18 cellular contexts compared by ENCODE assay signal in the genomic region with DNA sequence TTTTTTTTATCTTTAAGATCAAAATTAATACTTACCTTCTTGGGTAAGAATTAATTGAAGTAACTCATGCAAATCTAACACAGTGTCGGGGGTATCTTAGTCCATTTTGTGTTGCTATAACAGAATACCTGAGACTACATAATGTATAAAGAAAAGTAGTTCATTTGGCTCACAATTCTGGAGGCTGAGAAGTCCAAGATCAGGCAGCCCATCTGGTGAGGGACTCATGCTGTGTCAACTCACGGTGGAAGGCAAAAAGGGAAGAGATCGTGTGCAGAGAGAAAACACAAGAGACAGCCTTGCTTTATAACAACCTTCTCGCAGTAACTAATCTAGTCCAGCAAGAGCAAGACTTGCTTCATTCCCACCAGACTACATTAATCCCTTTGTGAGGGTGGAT.
DNase-seq lines count a peak whose midpoint lies in the region; ATAC-seq and TF ChIP-seq lines count a peak whose summit lies in the region.
"Had no signal": no experiment of that assay in that cellular context is flagged by ENCODE, and none has a peak within 500 bp of the region (broad histone marks: within the 10 kb centered on the region; RNA-seq: fewer than 3 reads in every experiment).

No MANE protein-coding gene starts in this region.

- no peaks in the 10 kb centered on the region for H3K27me3 ChIP-seq in Karpas-422 (ENCODE audit: low read length)
- no peaks in the 10 kb centered on the region for H3K27me3 ChIP-seq in spleen (replicated peaks in 1 of 7)
- no peaks in the 10 kb centered on the region for H3K27me3 ChIP-seq in tibial nerve
- H3K27me3 ChIP-seq: BLaER1 treated with 17β-estradiol and CSF1 and Interleukin-3, amounts not matched to agents 10 nM and 100 nM had no signal

- H3K9me2 ChIP-seq in Karpas-422 (replicated peaks; ENCODE audit: insufficient read depth, low read length) = no peaks in the 10 kb centered on the region

- TF ChIP-seq EP300 in tibial nerve (IDR thresholded peaks at IDR 0.05) = no peak

- no peaks in the 10 kb centered on the region for H3K9me3 ChIP-seq in Karpas-422 (ENCODE audit: low read length)
- H3K9me3 ChIP-seq in spleen = no peaks in the 10 kb centered on the region
- H3K9me3 ChIP-seq in tibial nerve = no peaks in the 10 kb centered on the region
- H3K9me3 ChIP-seq: A549; BLaER1 treated with 17β-estradiol and CSF1 and Interleukin-3, amounts not matched to agents 10 nM and 100 nM; Caco-2 had no signal

- intact Hi-C loops in spleen (cut with DNase I; ENCODE audit: low total_unique reads) = no loop called here

- H3K27ac ChIP-seq in Karpas-422 (ENCODE audit: low read length) (peak overlapping the region; percentile 99), spleen (no peak overlapping the region), tibial nerve (no peak overlapping the region)
- H3K27ac ChIP-seq: 22Rv1; A549; BLaER1 treated with 17β-estradiol and CSF1 and Interleukin-3, amounts not matched to agents 10 nM and 100 nM; C4-2B had no signal

- no peaks in the 10 kb centered on the region for H3K27me3 Mint-ChIP-seq in activated CD8-positive, alpha-beta memory T cell treated with anti-CD3 and anti-CD28 coated beads, Interleukin-2, amount 10 ng/mL, durations not matched to agents 7 days and 5 days
- no peaks in the 10 kb centered on the region for H3K27me3 Mint-ChIP-seq in stimulated activated memory B cell treated with anti-CD40 and anti-IgM and Interleukin-4, amounts not matched to agents 10 μg/mL and 1 μg/mL and 100 μg/mL, for 72 hours
- H3K27me3 Mint-ChIP-seq: B cell; CD4-positive, alpha-beta T cell had no signal

- CTCF ChIA-PET in activated CD8-positive, alpha-beta memory T cell treated with anti-CD3 and anti-CD28 coated beads, Interleukin-2, amount 10 ng/mL, durations not matched to agents 7 days and 5 days (lab: Charles Lee) = no interaction called here

- peak overlapping the region; percentile 25 for H3K27ac Mint-ChIP-seq in activated CD8-positive, alpha-beta memory T cell treated with anti-CD3 and anti-CD28 coated beads, Interleukin-2, amount 10 ng/mL, durations not matched to agents 7 days and 5 days
- peak overlapping the region; percentile 99 for H3K27ac Mint-ChIP-seq in stimulated activated memory B cell treated with anti-CD40 and anti-IgM and Interleukin-4, amounts not matched to agents 10 μg/mL and 1 μg/mL and 100 μg/mL, for 72 hours
- H3K27ac Mint-ChIP-seq: B cell; CD4-positive, alpha-beta T cell; CD8-positive, alpha-beta T cell had no signal

- no peak for ATAC-seq in activated CD8-positive, alpha-beta memory T cell treated with anti-CD3 and anti-CD28 coated beads, Interleukin-2, amount 10 ng/mL, durations not matched to agents 7 days and 5 days
- ATAC-seq in stimulated activated memory B cell treated with anti-CD40 and anti-IgM and Interleukin-4, amounts not matched to agents 10 μg/mL and 1 μg/mL and 100 μg/mL, for 72 hours = no peak
- ATAC-seq: A549; CD8-positive, alpha-beta T cell had no signal

- no peaks in the 10 kb centered on the region for H3K4me1 Mint-ChIP-seq in activated CD8-positive, alpha-beta memory T cell treated with anti-CD3 and anti-CD28 coated beads, Interleukin-2, amount 10 ng/mL, durations not matched to agents 7 days and 5 days
- H3K4me1 Mint-ChIP-seq in stimulated activated memory B cell treated with anti-CD40 and anti-IgM and Interleukin-4, amounts not matched to agents 10 μg/mL and 1 μg/mL and 100 μg/mL, for 72 hours = peaks cover 67% of the 10 kb centered on the region

- TF ChIP-seq CTCF in spleen (IDR thresholded peaks at IDR 0.05 in 8 of 11, conservative IDR thresholded peaks at IDR 0.05 in 3 of 11) (no peak), tibial nerve (IDR thresholded peaks at IDR 0.05) (no peak)

- H3K4me1 ChIP-seq in Karpas-422 (ENCODE audit: low read length) = peaks cover 94% of the 10 kb centered on the region
- peaks cover 11 to 39% (median 29%) of the 10 kb centered on the region in 6 donors for H3K4me1 ChIP-seq in spleen
- peaks cover 0 to 1% (median under 1%) of the 10 kb centered on the region in 4 donors for H3K4me1 ChIP-seq in tibial nerve
- H3K4me1 ChIP-seq: A549, Caco-2 had no signal

- no peaks in the 10 kb centered on the region for H4K20me1 ChIP-seq in Karpas-422 (ENCODE audit: insufficient read depth, low read depth, low read length)

- H3K79me2 ChIP-seq in Karpas-422 (ENCODE audit: low read length) = peaks cover 90% of the 10 kb centered on the region

- no peak for DNase-seq in activated CD8-positive, alpha-beta memory T cell treated with anti-CD3 and anti-CD28 coated beads, Interleukin-2, amount 10 ng/mL, durations not matched to agents 7 days and 5 days
- no peak for DNase-seq in activated CD8-positive, alpha-beta memory T cell treated with anti-CD3 and anti-CD28 coated beads for 24 hours
- DNase-seq in Karpas-422 (peak; percentile 52), spleen (no peak), tibial nerve (ENCODE audit: low spot score in 2 of 2) (no peak)
- DNase-seq: AML-193; Caco-2; Calu3; CD4-positive, alpha-beta T cell; CD8-positive, alpha-beta T cell; DMS79 treated with DMSO at 0.1 percent for 48 hours; GF-D8 had no signal

- H3K36me3 ChIP-seq in Karpas-422 (ENCODE audit: insufficient read depth, low read length) = peaks cover 26% of the 10 kb centered on the region
- peaks cover 0 to 67% (median 10%) of the 10 kb centered on the region in 6 donors for H3K36me3 ChIP-seq in spleen
- peaks cover 0 to 45% (median 0%) of the 10 kb centered on the region in 3 donors for H3K36me3 ChIP-seq in tibial nerve

- H3K4me3 ChIP-seq in Karpas-422 (ENCODE audit: low read length) = no peak overlapping the region
- no peak overlapping the region for H3K4me3 ChIP-seq in spleen
- no peak overlapping the region for H3K4me3 ChIP-seq in tibial nerve
- H3K4me3 ChIP-seq: A549; BLaER1 treated with 17β-estradiol and CSF1 and Interleukin-3, amounts not matched to agents 10 nM and 100 nM had no signal

- H3K4me2 ChIP-seq in Karpas-422 (ENCODE audit: low read depth, low read length, poor library complexity, severe bottlenecking) = peak overlapping the region; percentile 3
- H3K4me2 ChIP-seq: A549; BLaER1 treated with 17β-estradiol and CSF1 and Interleukin-3, amounts not matched to agents 10 nM and 100 nM had no signal

- no peaks in the 10 kb centered on the region for H3K9me3 Mint-ChIP-seq in activated CD8-positive, alpha-beta memory T cell treated with anti-CD3 and anti-CD28 coated beads, Interleukin-2, amount 10 ng/mL, durations not matched to agents 7 days and 5 days (ENCODE audit: low read depth)
- no peaks in the 10 kb centered on the region for H3K9me3 Mint-ChIP-seq in stimulated activated memory B cell treated with anti-CD40 and anti-IgM and Interleukin-4, amounts not matched to agents 10 μg/mL and 1 μg/mL and 100 μg/mL, for 72 hours
- H3K9me3 Mint-ChIP-seq: CD4-positive, alpha-beta T cell; CD8-positive, alpha-beta T cell had no signal

- TF ChIP-seq POLR2A in spleen (IDR thresholded peaks at IDR 0.05) (no peak), tibial nerve (IDR thresholded peaks at IDR 0.05) (no peak)

- no peak overlapping the region for H3K4me3 Mint-ChIP-seq in activated CD8-positive, alpha-beta memory T cell treated with anti-CD3 and anti-CD28 coated beads, Interleukin-2, amount 10 ng/mL, durations not matched to agents 7 days and 5 days
- H3K4me3 Mint-ChIP-seq in stimulated activated memory B cell treated with anti-CD40 and anti-IgM and Interleukin-4, amounts not matched to agents 10 μg/mL and 1 μg/mL and 100 μg/mL, for 72 hours = no peak overlapping the region
- H3K4me3 Mint-ChIP-seq: B cell; CD4-positive, alpha-beta T cell; CD8-positive, alpha-beta T cell had no signal

- peaks cover 16% of the 10 kb centered on the region for H3K36me3 Mint-ChIP-seq in activated CD8-positive, alpha-beta memory T cell treated with anti-CD3 and anti-CD28 coated beads, Interleukin-2, amount 10 ng/mL, durations not matched to agents 7 days and 5 days
- peaks cover 73% of the 10 kb centered on the region for H3K36me3 Mint-ChIP-seq in stimulated activated memory B cell treated with anti-CD40 and anti-IgM and Interleukin-4, amounts not matched to agents 10 μg/mL and 1 μg/mL and 100 μg/mL, for 72 hours

- H2AFZ ChIP-seq in Karpas-422 (ENCODE audit: low read length) = no peak overlapping the region

- H3K9ac ChIP-seq in Karpas-422 (ENCODE audit: low read length) = no peak overlapping the region
- H3K9ac ChIP-seq: BLaER1 treated with 17β-estradiol and CSF1 and Interleukin-3, amounts not matched to agents 10 nM and 100 nM had no signal

- WGBS in spleen, 5 donors = 82 to 97% (median 96%) methylated on average over 4 of the region's 4 CpGs
- 95 to 97% methylated on average over 4 of the region's 4 CpGs for WGBS in tibial nerve, 2 donors
